ENCODE assay signal across 8 cellular contexts in the genomic region with DNA sequence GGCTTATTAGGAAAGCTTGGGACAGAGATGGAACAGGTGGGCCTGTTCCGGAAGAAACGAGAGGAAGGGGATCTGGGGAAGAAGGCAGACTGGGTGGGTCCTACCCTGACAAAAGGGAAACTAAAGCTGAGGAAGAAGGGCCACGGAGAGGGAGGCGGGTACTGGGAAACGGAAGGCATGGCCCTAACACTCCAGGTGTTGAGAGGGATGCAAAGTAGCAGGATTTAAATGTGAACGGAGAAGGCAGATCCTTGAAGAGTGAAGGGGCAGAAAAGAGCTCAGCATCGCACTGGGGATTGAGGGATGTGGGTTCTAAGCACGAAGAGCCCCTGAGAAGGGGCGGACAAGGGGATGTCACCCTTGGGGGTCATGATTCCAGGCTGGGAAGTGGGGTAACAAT. TPM values are rescaled to one million over a fixed set of nuclear protein-coding genes. Genes with fewer than 3 reads are reported as not detected.
DNase-seq lines count a peak whose midpoint lies in the region; ATAC-seq and TF ChIP-seq lines count a peak whose summit lies in the region.

No MANE protein-coding gene starts in this region.

- peak overlapping the region; percentile 93 for H3K4me3 Mint-ChIP-seq in natural killer cell treated with Interleukin-12 subunit alpha and Interleukin-12 subunit beta and Interleukin-15 and Interleukin-18, amount 100 ng/mL, for 72 hours

- peak overlapping the region; percentile 89 for H3K4me2 ChIP-seq in MM.1S (ENCODE audit: low read depth, low read length)

- no peaks in the 10 kb centered on the region for H3K9me2 ChIP-seq in MM.1S (replicated peaks; ENCODE audit: insufficient read depth, low read length)

- H2AFZ ChIP-seq in MM.1S (ENCODE audit: low read length): peak overlapping the region; percentile 53

- peaks cover 18% of the 10 kb centered on the region; the same call in 1 of the 2 replicates for H3K79me2 ChIP-seq in MM.1S (ENCODE audit: low read length)

- H4K20me1 ChIP-seq in MM.1S (ENCODE audit: insufficient read depth, low read length): no peaks in the 10 kb centered on the region

- H3K9me3 Mint-ChIP-seq in natural killer cell treated with Interleukin-12 subunit alpha and Interleukin-12 subunit beta and Interleukin-15 and Interleukin-18, amount 100 ng/mL, for 72 hours: no peaks in the 10 kb centered on the region

- H3K9ac ChIP-seq in MM.1S (ENCODE audit: low read length): peak overlapping the region; percentile 64

- H3K27ac Mint-ChIP-seq in natural killer cell treated with Interleukin-12 subunit alpha and Interleukin-12 subunit beta and Interleukin-15 and Interleukin-18, amount 100 ng/mL, for 72 hours: peak overlapping the region; percentile 59 to 83

- DNase-seq in Daoy (ENCODE audit: low read depth) (peak; percentile 14), MM.1S (no peak), coronary artery (ENCODE audit: low spot score) (no peak), MV-4-11 (lab: John Stamatoyannopoulos, UW) (no peak)
- no peak for DNase-seq in natural killer cell treated with Interleukin-12 subunit alpha and Interleukin-12 subunit beta and Interleukin-15 and Interleukin-18, amount 100 ng/mL, for 72 hours (ENCODE audit: low spot score)
- DNase-seq in activated CD4-positive, CD25-positive, alpha-beta regulatory T cell (lab: John Stamatoyannopoulos, UW): no peak
- DNase-seq in stimulated activated naive CD4-positive, alpha-beta T cell treated with Interleukin-2 at 50 U/mL for 16 hours (lab: John Stamatoyannopoulos, UW): no peak

- 0 out of 2 replicates have a peak, but pooled peaks cover 5% of the 10 kb centered on the region for H3F3A ChIP-seq in MM.1S (ENCODE audit: insufficient read depth, low read length)

- TF ChIP-seq CTCF in MM.1S (IDR thresholded peaks at IDR 0.05; ENCODE audit: low read length) (no peak), coronary artery (IDR thresholded peaks at IDR 0.05) (no peak)

- H3K27me3 ChIP-seq in MM.1S (replicated peaks; ENCODE audit: insufficient read depth, low read length): no peaks in the 10 kb centered on the region

- 0 out of 2 replicates have a peak, but pooled peaks cover 5% of the 10 kb centered on the region for H3K4me1 ChIP-seq in MM.1S (ENCODE audit: low read length)

- H3K36me3 ChIP-seq in MM.1S (replicated peaks; ENCODE audit: insufficient read depth, low read length): no peaks in the 10 kb centered on the region

- H3K36me3 Mint-ChIP-seq in natural killer cell treated with Interleukin-12 subunit alpha and Interleukin-12 subunit beta and Interleukin-15 and Interleukin-18, amount 100 ng/mL, for 72 hours: no peaks in the 10 kb centered on the region

- H3K9me3 ChIP-seq in MM.1S (replicated peaks; ENCODE audit: insufficient read depth, low read length): no peaks in the 10 kb centered on the region

- ATAC-seq in natural killer cell treated with Interleukin-12 subunit alpha and Interleukin-12 subunit beta and Interleukin-15 and Interleukin-18, amount 100 ng/mL, for 72 hours: no peak
- ATAC-seq in HG02588 (IDR thresholded peaks at IDR 0.05; ENCODE audit: unreplicated experiment): no peak

- H3K27ac ChIP-seq in MM.1S (ENCODE audit: low read length) (no peak overlapping the region), coronary artery (peak overlapping the region; percentile 86 to 91)

- H3K4me3 ChIP-seq in MM.1S (ENCODE audit: low read length): peak overlapping the region; percentile 86
- peak overlapping the region; percentile 94 for H3K4me3 ChIP-seq in coronary artery

- H3K4me1 Mint-ChIP-seq in natural killer cell treated with Interleukin-12 subunit alpha and Interleukin-12 subunit beta and Interleukin-15 and Interleukin-18, amount 100 ng/mL, for 72 hours (ENCODE audit: low read depth in 2 of 2): peaks cover 31 to 40% of the 10 kb centered on the region in 2 donors

- no peaks in the 10 kb centered on the region for H3K27me3 Mint-ChIP-seq in natural killer cell treated with Interleukin-12 subunit alpha and Interleukin-12 subunit beta and Interleukin-15 and Interleukin-18, amount 100 ng/mL, for 72 hours

RNA-seq across cellular contexts. Expression of a gene that starts 0.7 kb away (rescaled TPM):
- total RNA-seq in Daoy (2014; rRNA removed; shearing (Covaris generic)): 6.3 and 16.9 TPM in 2 replicates
- total RNA-seq in natural killer cell treated with Interleukin-12 subunit alpha and Interleukin-12 subunit beta and Interleukin-15 and Interleukin-18, amount 100 ng/mL, for 72 hours: 10 to 100 TPM; 19.8 to 31.1 TPM
